Comparison of ENCODE assay signal across 19 cellular contexts in genomic region chr10:121510201-121510771, GRCh38.
A peak's percentile ranks its signal among the peaks of the same experiment; 100 is the strongest.
DNase-seq lines count a peak whose midpoint lies in the region; ATAC-seq, FAIRE-seq and TF ChIP-seq lines count a peak whose summit lies in the region.
"Had no signal": no experiment of that assay in that cellular context is flagged by ENCODE, and none has a peak within 500 bp of the region (broad histone marks: within the 10 kb centered on the region; RNA-seq: fewer than 3 reads in every experiment).

No MANE protein-coding gene starts in this region.

- no peaks in the 10 kb centered on the region for H3K9me3 Mint-ChIP-seq in neural progenitor cell
- H3K9me3 Mint-ChIP-seq: activated B cell treated with CpG ODN at 0.5 μM for 24 hours had no signal

- TF ChIP-seq CTCF in Panc1 (IDR thresholded peaks at IDR 0.05), result no peak
- TF ChIP-seq CTCF in H1 (IDR thresholded peaks at IDR 0.05; ENCODE audit: control extremely low read depth in 1 of 3, insufficient read depth in 1 of 3, low read depth in 1 of 3, low read length in 3 of 3), result no peak
- no peak for TF ChIP-seq CTCF in neural progenitor cell (IDR thresholded peaks at IDR 0.05)
- no peak for TF ChIP-seq CTCF in BE2C (IDR thresholded peaks at IDR 0.05; ENCODE audit: low read depth, low read length)

- H3K56ac ChIP-seq in H1 (replicated peaks; ENCODE audit: insufficient read length, low read depth, low read length), result no peak overlapping the region

- no peak overlapping the region for H3K9ac ChIP-seq in H1 (replicated peaks in 1 of 4; ENCODE audit: extremely low read depth in 1 of 4, low read depth in 3 of 4, low read length in 3 of 4)
- H3K9ac ChIP-seq in neural progenitor cell, result no peak overlapping the region

- ATAC-seq in Panc1 (peak; percentile 32), HG03196 (IDR thresholded peaks at IDR 0.05; ENCODE audit: unreplicated experiment) (no peak)
- ATAC-seq: heart right ventricle; K562; left colon; pancreas; stimulated activated naive CD8-positive, alpha-beta T cell treated with anti-CD3 and anti-CD28 coated beads, Interleukin-15, Interleukin-2, amounts not matched to agents 100 U/mL and 50 U/mL, for 24 hours had no signal

- H3K27ac ChIP-seq in Panc1 (ENCODE audit: low read length), result peak overlapping the region; percentile 49
- no peak overlapping the region for H3K27ac ChIP-seq in H1 (ENCODE audit: low read depth, low read length)
- no peak overlapping the region for H3K27ac ChIP-seq in neural progenitor cell
- H3K27ac ChIP-seq: coronary artery, esophagus squamous epithelium, heart right ventricle, pancreas had no signal

- H3K14ac ChIP-seq in H1 (ENCODE audit: insufficient read length), result no peak overlapping the region

- TF ChIP-seq EP300 in H1 (IDR thresholded peaks at IDR 0.05; ENCODE audit: borderline replicate concordance in 1 of 2, low read depth in 2 of 2, low read length in 2 of 2), result no peak

- peaks cover 4% of the 10 kb centered on the region for H3K27me3 Mint-ChIP-seq in neural progenitor cell (ENCODE audit: insufficient read depth, low read depth)
- H3K27me3 Mint-ChIP-seq: activated B cell treated with CpG ODN at 0.5 μM for 24 hours had no signal

- no peaks in the 10 kb centered on the region for H3K23me2 ChIP-seq in H1 (ENCODE audit: low read depth, low read length)

- H2BK12ac ChIP-seq in H1 (ENCODE audit: low read depth, low read length), result no peak overlapping the region

- no peaks in the 10 kb centered on the region for H3F3A ChIP-seq in neural progenitor cell (ENCODE audit: low read depth)

- no peak overlapping the region for H2BK120ac ChIP-seq in H1 (replicated peaks; ENCODE audit: low read depth, low read length)

- TF ChIP-seq POLR2A in H1 (IDR thresholded peaks at IDR 0.05; ENCODE audit: control extremely low read depth in 1 of 2, low read depth in 2 of 2, low read length in 2 of 2), result no peak

- no peak overlapping the region for H4K5ac ChIP-seq in H1 (ENCODE audit: insufficient read length, low read depth, low read length)

- POLR2A ChIA-PET in Panc1 (lab: Charles Lee) (no interaction called here), H1 (lab: Charles Lee; ENCODE audit: partially characterized antibody) (interaction anchor here (1.0 kb wide), 1 partner anchor 34 kb away, joined by 3 read pairs; no protein-coding TSS in a partner anchor)

- H3K27ac Mint-ChIP-seq in neural progenitor cell, result peak overlapping the region; percentile 76
- H3K27ac Mint-ChIP-seq: activated B cell treated with CpG ODN at 0.5 μM for 24 hours had no signal

- no peak overlapping the region for H4K8ac ChIP-seq in H1 (ENCODE audit: extremely low read depth, insufficient read depth, low read length)

- H3K4me1 Mint-ChIP-seq in neural progenitor cell, result peaks cover 10% of the 10 kb centered on the region
- H3K4me1 Mint-ChIP-seq: activated B cell treated with CpG ODN at 0.5 μM for 24 hours had no signal

- peak overlapping the region; percentile 15; the same call in 1 of the 2 replicates for H2BK5ac ChIP-seq in H1 (ENCODE audit: low read depth, low read length)

- BruUV-seq in Panc1 (replicated peaks; lab: Mats Ljungman, UMichigan), result no TSS peak

- no peak overlapping the region for H2BK15ac ChIP-seq in H1 (ENCODE audit: low read length)

- H2BK20ac ChIP-seq in H1 (ENCODE audit: low read length), result no peak overlapping the region

- in situ Hi-C loops in ACHN (cut with HindIII; ENCODE audit: low pct_ligation_motif_present, low pct_unique_long_range_greater_than_20kb, low sequenced_read_pairs) (no loop called here), Panc1 (cut with HindIII; ENCODE audit: low pct_unique_long_range_greater_than_20kb, low sequenced_read_pairs) (no loop called here)

- CTCF ChIA-PET in Panc1 (lab: Charles Lee), result no interaction called here
- CTCF ChIA-PET in H1 (lab: Charles Lee; ENCODE audit: partially characterized antibody), result interaction anchor here (0.9 kb wide), 1 partner anchor 11 kb away, joined by 3 read pairs; no protein-coding TSS in a partner anchor

- H4K91ac ChIP-seq in H1 (replicated peaks; ENCODE audit: insufficient read length, low read length), result no peak overlapping the region

- H3K36me3 ChIP-seq in Panc1 (ENCODE audit: control insufficient read depth, insufficient read depth, low read length), result no peaks in the 10 kb centered on the region
- H3K36me3 ChIP-seq in H1 (ENCODE audit: control insufficient read depth in 2 of 4, insufficient read depth in 4 of 4, low read length in 3 of 4), result peaks cover 13 to 82% (median 34%) of the 10 kb centered on the region in 4 experiments; a peak in 7 of 8 replicates
- no peaks in the 10 kb centered on the region for H3K36me3 ChIP-seq in neural progenitor cell
- H3K36me3 ChIP-seq in BE2C, result no peaks in the 10 kb centered on the region
- H3K36me3 ChIP-seq: heart right ventricle, pancreas had no signal

- no peak for TF ChIP-seq RAD21 in H1 (IDR thresholded peaks at IDR 0.05 in 1 of 2, conservative IDR thresholded peaks at IDR 0.05 in 1 of 2; ENCODE audit: low read depth in 2 of 2, low read length in 2 of 2)

- no peaks in the 10 kb centered on the region for H3K9me3 ChIP-seq in Panc1 (ENCODE audit: control insufficient read depth, insufficient read depth, low read depth, low read length)
- H3K9me3 ChIP-seq in H1 (ENCODE audit: insufficient read depth in 2 of 2, low read depth in 1 of 2, low read length in 1 of 2), result no peaks in the 10 kb centered on the region
- no peaks in the 10 kb centered on the region for H3K9me3 ChIP-seq in neural progenitor cell (ENCODE audit: low read depth)
- no peaks in the 10 kb centered on the region for H3K9me3 ChIP-seq in BE2C
- H3K9me3 ChIP-seq: esophagus squamous epithelium, heart right ventricle, pancreas had no signal

- H3K18ac ChIP-seq in H1 (ENCODE audit: extremely low read depth, low read length), result peak overlapping the region; percentile 60; the same call in 1 of the 2 replicates

- H3K4ac ChIP-seq in H1 (replicated peaks; ENCODE audit: insufficient read length, low read depth, low read length), result no peak overlapping the region

- no peaks in the 10 kb centered on the region for H3K27me3 ChIP-seq in Panc1 (ENCODE audit: control insufficient read depth, insufficient read depth, low read length)
- H3K27me3 ChIP-seq in H1 (replicated peaks in 1 of 4; ENCODE audit: control insufficient read depth in 3 of 4, extremely low read depth in 1 of 4, insufficient read depth in 3 of 4, low read length in 3 of 4), result no peaks in the 10 kb centered on the region
- no peaks in the 10 kb centered on the region for H3K27me3 ChIP-seq in neural progenitor cell
- no peaks in the 10 kb centered on the region for H3K27me3 ChIP-seq in BE2C
- H3K27me3 ChIP-seq: esophagus squamous epithelium, pancreas had no signal

- intact Hi-C loops in Panc1 (cut with micrococcal nuclease; ENCODE audit: unreplicated experiment), result no loop called here

- no peak overlapping the region for H3K23ac ChIP-seq in H1 (ENCODE audit: insufficient read length)

- H3K4me1 ChIP-seq in Panc1 (ENCODE audit: control insufficient read depth, insufficient read depth, low read length) (peaks cover 10% of the 10 kb centered on the region; the same call in 1 of the 2 replicates), H1 (replicated peaks in 1 of 4; ENCODE audit: control insufficient read depth in 3 of 4, insufficient read depth in 4 of 4, low read length in 3 of 4) (peaks cover 0 to 5% (median 2%) of the 10 kb centered on the region in 4 experiments; a peak in 3 of 7 replicates), neural progenitor cell (peaks cover 4% of the 10 kb centered on the region), BE2C (no peaks in the 10 kb centered on the region)
- H3K4me1 ChIP-seq: heart right ventricle, pancreas had no signal

- H2AFZ ChIP-seq in H1 (ENCODE audit: low read length) (no peak overlapping the region), neural progenitor cell (replicated peaks) (no peak overlapping the region)

- H3K79me1 ChIP-seq in H1 (ENCODE audit: low read depth, low read length), result peaks cover 11% of the 10 kb centered on the region

- 88% methylated on average over 14 of the region's 14 CpGs; no CpG with 5 or more reads in 1 of the 2 experiments for WGBS in H1 (ENCODE audit: extremely low coverage in 1 of 2, insufficient coverage in 1 of 2, insufficient read length in 1 of 2, insufficient replicate concordance in 2 of 2, low coverage in 1 of 2, low lambda C conversion rate in 2 of 2, missing lambda C conversion rate in 1 of 2), 2 experiments

- no peak for FAIRE-seq in H1 (lab: Jason Lieb, UNC)
- FAIRE-seq: K562, pancreas had no signal

- H2AK5ac ChIP-seq in H1 (ENCODE audit: low read depth, low read length), result no peak overlapping the region

- H3K4me3 ChIP-seq in Panc1 (ENCODE audit: low read depth in 2 of 2, low read length in 2 of 2), result no peak overlapping the region
- no peak overlapping the region for H3K4me3 ChIP-seq in H1 (ENCODE audit: extremely low read depth in 1 of 4, insufficient read depth in 2 of 4, low read depth in 3 of 4, low read length in 4 of 4)
- no peak overlapping the region for H3K4me3 ChIP-seq in neural progenitor cell
- no peak overlapping the region for H3K4me3 ChIP-seq in BE2C (ENCODE audit: low read depth, low read length)
- H3K4me3 ChIP-seq: coronary artery, esophagus squamous epithelium, heart right ventricle, K562, pancreas had no signal

- DNase-seq in ACHN (peak; percentile 88), Panc1 (ENCODE audit: low read depth, low spot score) (no peak), H1 (ENCODE audit: low read depth in 1 of 2, low spot score in 2 of 2) (no peak), neural progenitor cell (ENCODE audit: low spot score) (no peak), NCI-H2196 treated with DMSO at 0.1 percent for 48 hours (lab: John Stamatoyannopoulos, UW; ENCODE audit: unreplicated experiment) (no peak), BE2C (no peak)
- no peak for DNase-seq in activated CD8-positive, alpha-beta memory T cell treated with anti-CD3 and anti-CD28 coated beads, Interleukin-2, amount 50 U/mL, for 4 hours
- DNase-seq: activated B cell treated with CpG ODN at 0.5 μM for 24 hours; DMS79; esophagus squamous epithelium; heart right ventricle; left colon; NCI-H1105; pancreas; stimulated activated naive CD8-positive, alpha-beta T cell treated with anti-CD3 and anti-CD28 coated beads, Interleukin-15, Interleukin-2, amounts not matched to agents 100 U/mL and 50 U/mL, for 24 hours; SW 1271 had no signal

- H3K4me3 Mint-ChIP-seq in neural progenitor cell, result no peak overlapping the region
- H3K4me3 Mint-ChIP-seq: activated B cell treated with CpG ODN at 0.5 μM for 24 hours had no signal

- H3K79me2 ChIP-seq in H1 (ENCODE audit: control insufficient read depth in 1 of 2, insufficient read depth in 2 of 2, low read length in 2 of 2) (peaks cover 0 to 50% of the 10 kb centered on the region in 2 experiments; a peak in 3 of 4 replicates), neural progenitor cell (ENCODE audit: low read depth) (peaks cover 62% of the 10 kb centered on the region)

- H4K20me1 ChIP-seq in H1 (replicated peaks in 1 of 2; ENCODE audit: control insufficient read depth in 1 of 2, insufficient read depth in 2 of 2, low read length in 2 of 2) (peaks cover 0 to 6% of the 10 kb centered on the region in 2 experiments), neural progenitor cell (ENCODE audit: low read depth) (peaks cover 25% of the 10 kb centered on the region)

- H3K4me2 ChIP-seq in H1 (ENCODE audit: insufficient read depth in 1 of 2, low read depth in 2 of 2, low read length in 2 of 2) (no peak overlapping the region), neural progenitor cell (no peak overlapping the region)

- peaks cover 30% of the 10 kb centered on the region for H3K36me3 Mint-ChIP-seq in neural progenitor cell

TF ChIP-seq in H1, 55 proteins besides CTCF, POLR2A, EP300 and RAD21 (continues in another document):
- no peak for TF ChIP-seq TAF7 (optimal IDR thresholded peaks at IDR 0.05; ENCODE audit: borderline replicate concordance, low read depth, low read length)
